Comparison of ENCODE assay signal across 17 cellular contexts in genomic region chrY:12559007-12559406, GRCh38.
DNase-seq lines count a peak whose midpoint lies in the region; ATAC-seq lines count a peak whose summit lies in the region.
"Had no signal": no experiment of that assay in that cellular context is flagged by ENCODE, and none has a peak within 500 bp of the region (broad histone marks: within the 10 kb centered on the region; RNA-seq: fewer than 3 reads in every experiment).

No MANE protein-coding gene starts in this region.

- no peaks in the 10 kb centered on the region for H3K27me3 Mint-ChIP-seq in T-helper 1 cell treated with Interleukin-12 subunit alpha and Interleukin-12 subunit beta and Interleukin-4 antibody, amounts not matched to agents 30 μg/mL and 1 μg/mL, for 36 hours (ENCODE audit: low read depth)
- no peaks in the 10 kb centered on the region for H3K27me3 Mint-ChIP-seq in activated naive CD4-positive, alpha-beta T cell treated with anti-CD3 and anti-CD28 coated beads, Interleukin-2, amount 10 ng/mL, durations not matched to agents 7 days and 5 days
- H3K27me3 Mint-ChIP-seq in activated naive CD8-positive, alpha-beta T cell treated with anti-CD3 and anti-CD28 coated beads, Interleukin-2, amount 50 U/mL, for 24 hours, result no peaks in the 10 kb centered on the region
- no peaks in the 10 kb centered on the region for H3K27me3 Mint-ChIP-seq in stimulated activated naive CD8-positive, alpha-beta T cell treated with anti-CD3 and anti-CD28 coated beads, Interleukin-15, Interleukin-2, amounts not matched to agents 100 ng/mL and 50 ng/mL, for 24 hours
- H3K27me3 Mint-ChIP-seq: B cell had no signal

- H3K9me3 Mint-ChIP-seq in T-helper 1 cell treated with Interleukin-12 subunit alpha and Interleukin-12 subunit beta and Interleukin-4 antibody, amounts not matched to agents 30 μg/mL and 1 μg/mL, for 36 hours, result peaks cover 31% of the 10 kb centered on the region
- peaks cover 36% of the 10 kb centered on the region for H3K9me3 Mint-ChIP-seq in activated naive CD4-positive, alpha-beta T cell treated with anti-CD3 and anti-CD28 coated beads, Interleukin-2, amount 10 ng/mL, durations not matched to agents 7 days and 5 days
- peaks cover 38% of the 10 kb centered on the region for H3K9me3 Mint-ChIP-seq in activated naive CD8-positive, alpha-beta T cell treated with anti-CD3 and anti-CD28 coated beads, Interleukin-2, amount 50 U/mL, for 24 hours
- H3K9me3 Mint-ChIP-seq in stimulated activated naive CD8-positive, alpha-beta T cell treated with anti-CD3 and anti-CD28 coated beads, Interleukin-15, Interleukin-2, amounts not matched to agents 100 ng/mL and 50 ng/mL, for 24 hours, result peaks cover 18% of the 10 kb centered on the region

- peaks cover 9% of the 10 kb centered on the region for H3K36me3 Mint-ChIP-seq in T-helper 1 cell treated with Interleukin-12 subunit alpha and Interleukin-12 subunit beta and Interleukin-4 antibody, amounts not matched to agents 30 μg/mL and 1 μg/mL, for 36 hours (ENCODE audit: low read depth)
- peaks cover 32% of the 10 kb centered on the region for H3K36me3 Mint-ChIP-seq in activated naive CD4-positive, alpha-beta T cell treated with anti-CD3 and anti-CD28 coated beads, Interleukin-2, amount 10 ng/mL, durations not matched to agents 7 days and 5 days
- peaks cover 14% of the 10 kb centered on the region for H3K36me3 Mint-ChIP-seq in activated naive CD8-positive, alpha-beta T cell treated with anti-CD3 and anti-CD28 coated beads, Interleukin-2, amount 50 U/mL, for 24 hours (ENCODE audit: low read depth)
- H3K36me3 Mint-ChIP-seq in stimulated activated naive CD8-positive, alpha-beta T cell treated with anti-CD3 and anti-CD28 coated beads, Interleukin-15, Interleukin-2, amounts not matched to agents 100 ng/mL and 50 ng/mL, for 24 hours (ENCODE audit: low read depth), result peaks cover 25% of the 10 kb centered on the region

- H3K4me3 Mint-ChIP-seq in T-helper 1 cell treated with Interleukin-12 subunit alpha and Interleukin-12 subunit beta and Interleukin-4 antibody, amounts not matched to agents 30 μg/mL and 1 μg/mL, for 36 hours, result peak overlapping the region; percentile 56
- peak overlapping the region; percentile 7 for H3K4me3 Mint-ChIP-seq in activated naive CD4-positive, alpha-beta T cell treated with anti-CD3 and anti-CD28 coated beads, Interleukin-2, amount 10 ng/mL, durations not matched to agents 7 days and 5 days
- H3K4me3 Mint-ChIP-seq in activated naive CD8-positive, alpha-beta T cell treated with anti-CD3 and anti-CD28 coated beads, Interleukin-2, amount 50 U/mL, for 24 hours, result peak overlapping the region; percentile 60
- H3K4me3 Mint-ChIP-seq in stimulated activated naive CD8-positive, alpha-beta T cell treated with anti-CD3 and anti-CD28 coated beads, Interleukin-15, Interleukin-2, amounts not matched to agents 100 ng/mL and 50 ng/mL, for 24 hours, result peak overlapping the region; percentile 59
- H3K4me3 Mint-ChIP-seq: B cell had no signal

- peaks cover 18% of the 10 kb centered on the region for H3K4me1 Mint-ChIP-seq in T-helper 1 cell treated with Interleukin-12 subunit alpha and Interleukin-12 subunit beta and Interleukin-4 antibody, amounts not matched to agents 30 μg/mL and 1 μg/mL, for 36 hours (ENCODE audit: low read depth)
- peaks cover 38% of the 10 kb centered on the region for H3K4me1 Mint-ChIP-seq in activated naive CD4-positive, alpha-beta T cell treated with anti-CD3 and anti-CD28 coated beads, Interleukin-2, amount 10 ng/mL, durations not matched to agents 7 days and 5 days
- H3K4me1 Mint-ChIP-seq in activated naive CD8-positive, alpha-beta T cell treated with anti-CD3 and anti-CD28 coated beads, Interleukin-2, amount 50 U/mL, for 24 hours, result peaks cover 54% of the 10 kb centered on the region
- peaks cover 56% of the 10 kb centered on the region for H3K4me1 Mint-ChIP-seq in stimulated activated naive CD8-positive, alpha-beta T cell treated with anti-CD3 and anti-CD28 coated beads, Interleukin-15, Interleukin-2, amounts not matched to agents 100 ng/mL and 50 ng/mL, for 24 hours (ENCODE audit: low read depth)
- H3K4me1 Mint-ChIP-seq: B cell had no signal

- peak overlapping the region; percentile 49 for H3K27ac Mint-ChIP-seq in T-helper 1 cell treated with Interleukin-12 subunit alpha and Interleukin-12 subunit beta and Interleukin-4 antibody, amounts not matched to agents 30 μg/mL and 1 μg/mL, for 36 hours
- peak overlapping the region; percentile 90 for H3K27ac Mint-ChIP-seq in activated naive CD4-positive, alpha-beta T cell treated with anti-CD3 and anti-CD28 coated beads, Interleukin-2, amount 10 ng/mL, durations not matched to agents 7 days and 5 days
- H3K27ac Mint-ChIP-seq in activated naive CD8-positive, alpha-beta T cell treated with anti-CD3 and anti-CD28 coated beads, Interleukin-2, amount 50 U/mL, for 24 hours, result peak overlapping the region; percentile 84
- peak overlapping the region; percentile 53 for H3K27ac Mint-ChIP-seq in stimulated activated naive CD8-positive, alpha-beta T cell treated with anti-CD3 and anti-CD28 coated beads, Interleukin-15, Interleukin-2, amounts not matched to agents 100 ng/mL and 50 ng/mL, for 24 hours
- H3K27ac Mint-ChIP-seq: B cell had no signal

- CTCF ChIA-PET in activated naive CD4-positive, alpha-beta T cell treated with anti-CD3 and anti-CD28 coated beads, Interleukin-2, amount 10 ng/mL, durations not matched to agents 7 days and 5 days (lab: Charles Lee), result no interaction called here

- DNase-seq in T-helper 1 cell (no peak), globus pallidus (ENCODE audit: low spot score) (no peak)
- DNase-seq in activated naive CD4-positive, alpha-beta T cell treated with anti-CD3 and anti-CD28 coated beads, Interleukin-2, amount 10 ng/mL, durations not matched to agents 7 days and 5 days, result no peak
- no peak for DNase-seq in activated naive CD4-positive, alpha-beta T cell (lab: John Stamatoyannopoulos, UW)
- DNase-seq in activated naive CD8-positive, alpha-beta T cell treated with anti-CD3 and anti-CD28 coated beads, Interleukin-2, amount 50 U/mL, for 24 hours, result no peak
- DNase-seq: CD4-positive, alpha-beta memory T cell; DMS79; KBM-7; NCI-H1436; NCI-H2081; NCI-H510A; NCI-H774; RPMI8226 had no signal

- ATAC-seq in activated naive CD8-positive, alpha-beta T cell treated with anti-CD3 and anti-CD28 coated beads, Interleukin-2, amount 50 U/mL, for 24 hours, result peak; percentile 54
- ATAC-seq in HG02973 (IDR thresholded peaks at IDR 0.05; ENCODE audit: unreplicated experiment), result no peak

Comparison
In these comparisons a context has a peak if more than half of its experiments do, and no peak if none do; other contexts are left out.
1. H3K4me3 Mint-ChIP-seq: peak in every context shown above with its lines; median percentile 60 in activated naive CD8-positive, alpha-beta T cell treated with anti-CD3 and anti-CD28 coated beads, Interleukin-2, amount 50 U/mL, for 24 hours; 59 in stimulated activated naive CD8-positive, alpha-beta T cell treated with anti-CD3 and anti-CD28 coated beads, Interleukin-15, Interleukin-2, amounts not matched to agents 100 ng/mL and 50 ng/mL, for 24 hours; 56 in T-helper 1 cell treated with Interleukin-12 subunit alpha and Interleukin-12 subunit beta and Interleukin-4 antibody, amounts not matched to agents 30 μg/mL and 1 μg/mL, for 36 hours; 7 in activated naive CD4-positive, alpha-beta T cell treated with anti-CD3 and anti-CD28 coated beads, Interleukin-2, amount 10 ng/mL, durations not matched to agents 7 days and 5 days.